ENCODE assay signal across 9 cellular contexts in genomic region chr1:226677121-226678020, GRCh38.
DNase-seq lines count a peak whose midpoint lies in the region; ATAC-seq and TF ChIP-seq lines count a peak whose summit lies in the region.
"Had no signal": no experiment of that assay in that cellular context is flagged by ENCODE, and none has a peak within 500 bp of the region (broad histone marks: within the 10 kb centered on the region; RNA-seq: fewer than 3 reads in every experiment).

No MANE protein-coding gene starts in this region.

- no peak for TF ChIP-seq CTCF in astrocyte of the spinal cord (IDR thresholded peaks at IDR 0.05; ENCODE audit: low read depth, low read length)

- H3K27me3 Mint-ChIP-seq in T-cell = no peaks in the 10 kb centered on the region
- H3K27me3 Mint-ChIP-seq in immature natural killer cell (ENCODE audit: low read depth in 3 of 3) = peaks cover 17 to 45% (median 23%) of the 10 kb centered on the region in 3 donors

- no peaks in the 10 kb centered on the region for H3K9me3 Mint-ChIP-seq in T-cell
- H3K9me3 Mint-ChIP-seq in immature natural killer cell = peaks cover 0 to 2% (median 0%) of the 10 kb centered on the region in 6 donors

- H3K27ac Mint-ChIP-seq in T-cell (peak overlapping the region; percentile 99), immature natural killer cell (peak overlapping the region; percentile 98 to 100 (median 99))

- H3K4me1 Mint-ChIP-seq in T-cell (peaks cover 98 to 100% (median 99%) of the 10 kb centered on the region in 3 donors), immature natural killer cell (peaks cover 98 to 100% of the 10 kb centered on the region in 2 donors)

- H3K36me3 Mint-ChIP-seq in T-cell (peaks cover 8% of the 10 kb centered on the region), immature natural killer cell (peaks cover 0 to 4% (median 4%) of the 10 kb centered on the region in 3 donors)

- in situ Hi-C loops in astrocyte of the spinal cord (cut with HindIII; ENCODE audit: low sequenced_read_pairs) = no loop called here

- H3K4me3 Mint-ChIP-seq in T-cell = peak overlapping the region; percentile 68 to 81 (median 69)
- H3K4me3 Mint-ChIP-seq in immature natural killer cell = peak overlapping the region; percentile 80 to 92 (median 88)

- CTCF ChIA-PET in T-cell (lab: Charles Lee) = interaction anchor here in 1 of 2 donors (0.8 to 4.6 kb wide), 7 partner anchors 10 to 62 kb away, joined by 3 to 27 read pairs (median 5); partner anchors contain the start of gene ITPKB

- peak; percentile 32 for ATAC-seq in HG03159 (IDR thresholded peaks at IDR 0.05; ENCODE audit: unreplicated experiment)
- peak; percentile 74 to 83 (median 82) for ATAC-seq in T-cell (replicated peaks in 1 of 4)

- H3K4me3 ChIP-seq in astrocyte of the spinal cord (ENCODE audit: low read depth, low read length) = no peak overlapping the region
- H3K4me3 ChIP-seq: PC-9 had no signal

- DNase-seq in EL (peak; percentile 92), T-cell (peak; percentile 54 to 86 (median 79)), astrocyte of the spinal cord (ENCODE audit: low read depth, low spot score) (peak; percentile 70), immature natural killer cell (peak; percentile 76 to 81 (median 77)), DMS114 treated with DMSO at 0.1 percent for 48 hours (lab: John Stamatoyannopoulos, UW; ENCODE audit: unreplicated experiment) (no peak), NCI-H526 (lab: John Stamatoyannopoulos, UW) (no peak)
- peak; percentile 64 to 75 for DNase-seq in stimulated activated CD4-positive, alpha-beta T cell treated with anti-CD3 and anti-CD28 coated beads, Interleukin-2, amount 100 ng/mL, for 24 hours

- POLR2A ChIA-PET in T-cell (lab: Charles Lee) = interaction anchor here (0.5 to 1.9 kb wide), 9 partner anchors 10 to 59 kb away, joined by 3 to 7 read pairs (median 3); no protein-coding TSS in a partner anchor

Comparison
In these comparisons a context has a peak if more than half of its experiments do, and no peak if none do; other contexts are left out.
1. DNase-seq: peak in EL (single experiment), T-cell (34 of 34), astrocyte of the spinal cord (single experiment), immature natural killer cell (3 of 3) and stimulated activated CD4-positive, alpha-beta T cell treated with anti-CD3 and anti-CD28 coated beads, Interleukin-2, amount 100 ng/mL, for 24 hours (2 of 2); none in DMS114 treated with DMSO at 0.1 percent for 48 hours (single experiment) and NCI-H526 (0 of 2).